Comparison of ENCODE assay signal across 8 cellular contexts in the genomic region with DNA sequence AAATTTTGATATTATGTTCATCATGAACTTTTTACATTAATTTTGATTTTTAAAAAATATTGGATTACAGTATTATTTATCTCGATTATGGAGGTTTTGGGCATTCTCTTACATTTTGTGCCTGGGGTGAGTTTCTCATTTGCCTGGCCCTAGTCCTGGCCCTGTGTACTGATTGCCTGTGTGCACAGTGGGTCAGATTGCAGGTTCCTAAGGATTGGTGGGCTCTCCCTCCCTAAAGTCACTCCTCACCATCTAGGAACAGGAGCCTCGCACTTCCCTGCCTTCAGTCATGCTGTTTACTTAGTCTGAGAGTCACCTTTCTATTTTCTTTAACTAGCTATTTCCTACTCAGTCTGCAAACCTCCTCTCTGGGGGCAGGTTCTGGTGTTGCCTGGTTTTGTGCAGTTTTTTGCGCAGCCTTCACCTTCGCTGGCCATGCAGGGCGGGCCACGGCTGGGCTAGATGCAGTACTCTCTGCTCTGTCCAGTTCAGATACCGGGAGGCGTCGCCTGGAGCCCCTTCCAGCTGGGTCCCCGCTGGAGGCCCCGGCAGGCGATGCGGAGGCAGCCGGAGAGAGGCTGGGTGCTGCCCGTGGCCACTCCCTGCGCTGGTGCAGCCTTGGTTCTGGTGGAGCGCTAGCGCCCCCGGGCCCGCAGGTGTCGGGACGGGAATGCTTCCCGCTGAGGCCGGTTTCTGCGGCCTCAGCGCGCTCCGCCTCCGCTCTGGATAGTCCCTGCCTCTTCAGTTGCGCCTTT. TPM values are rescaled to one million over a fixed set of nuclear protein-coding genes. Genes with fewer than 3 reads are reported as not detected.
A peak's percentile ranks its signal among the peaks of the same experiment; 100 is the strongest.
DNase-seq lines count a peak whose midpoint lies in the region; ATAC-seq and TF ChIP-seq lines count a peak whose summit lies in the region.

No MANE protein-coding gene starts in this region.

- no peaks in the 10 kb centered on the region for H3K4me1 ChIP-seq in BE2C
- no peaks in the 10 kb centered on the region for H3K4me1 ChIP-seq in cardiac muscle cell (ENCODE audit: low read depth)

- no peaks in the 10 kb centered on the region for H3K9me3 Mint-ChIP-seq in activated naive CD4-positive, alpha-beta T cell treated with anti-CD3 and anti-CD28 coated beads, Interleukin-2, amount 50 U/mL, for 24 hours

- H3K4me3 Mint-ChIP-seq in activated naive CD4-positive, alpha-beta T cell treated with anti-CD3 and anti-CD28 coated beads, Interleukin-2, amount 50 U/mL, for 24 hours = peak overlapping the region; percentile 47

- H3K27me3 ChIP-seq in BE2C (peaks cover 6% of the 10 kb centered on the region; the same call in 1 of the 2 replicates), H7 (ENCODE audit: control insufficient read depth, insufficient read depth, low read length) (peaks cover 14% of the 10 kb centered on the region), cardiac muscle cell (peaks cover 19% of the 10 kb centered on the region)

- H3K9me3 ChIP-seq in BE2C (no peaks in the 10 kb centered on the region), cardiac muscle cell (ENCODE audit: low read depth) (no peaks in the 10 kb centered on the region)

- H3K27ac Mint-ChIP-seq in activated naive CD4-positive, alpha-beta T cell treated with anti-CD3 and anti-CD28 coated beads, Interleukin-2, amount 50 U/mL, for 24 hours = no peak overlapping the region

- no peaks in the 10 kb centered on the region for H3K36me3 Mint-ChIP-seq in activated naive CD4-positive, alpha-beta T cell treated with anti-CD3 and anti-CD28 coated beads, Interleukin-2, amount 50 U/mL, for 24 hours

- H3K4me3 ChIP-seq in BE2C (ENCODE audit: low read depth, low read length) = no peak overlapping the region; the same call in 1 of the 2 replicates
- peak overlapping the region; percentile 30 for H3K4me3 ChIP-seq in H7 (ENCODE audit: insufficient read depth, low read depth, low read length)
- H3K4me3 ChIP-seq in cardiac muscle cell = peak overlapping the region; percentile 13

- peak; percentile 57 for DNase-seq in BE2C
- DNase-seq in H7 = peak; percentile 82
- DNase-seq in NOMO-1 treated with dmso at 0.1 percent for 144 hours (lab: John Stamatoyannopoulos, UW; ENCODE audit: unreplicated experiment) = peak; percentile 9
- DNase-seq in cardiac muscle cell (ENCODE audit: low read depth in 1 of 2, low spot score in 1 of 2) = peak; percentile 42 to 82
- peak; percentile 48 to 95 (median 74) for DNase-seq in posterior cingulate gyrus

- TF ChIP-seq CTCF in BE2C (IDR thresholded peaks at IDR 0.05; ENCODE audit: low read depth, low read length) (peak; percentile 45), cardiac muscle cell (IDR thresholded peaks at IDR 0.05; ENCODE audit: low read depth, low read length) (peak; percentile 38)

- peaks cover 5% of the 10 kb centered on the region for H3K4me1 Mint-ChIP-seq in activated naive CD4-positive, alpha-beta T cell treated with anti-CD3 and anti-CD28 coated beads, Interleukin-2, amount 50 U/mL, for 24 hours

- H3K36me3 ChIP-seq in BE2C (no peaks in the 10 kb centered on the region), H7 (replicated peaks; ENCODE audit: control insufficient read depth, insufficient read depth, low read length) (no peaks in the 10 kb centered on the region), cardiac muscle cell (no peaks in the 10 kb centered on the region)

- H3K27ac ChIP-seq in cardiac muscle cell = no peak overlapping the region

- peaks cover 38% of the 10 kb centered on the region for H3K27me3 Mint-ChIP-seq in activated naive CD4-positive, alpha-beta T cell treated with anti-CD3 and anti-CD28 coated beads, Interleukin-2, amount 50 U/mL, for 24 hours

- ATAC-seq in HG03135 (IDR thresholded peaks at IDR 0.05; ENCODE audit: unreplicated experiment) (no peak), GM21528 (IDR thresholded peaks at IDR 0.05; ENCODE audit: low FRiP score, unreplicated experiment) (no peak)

- intact Hi-C loops in posterior cingulate gyrus (cut with DNase I) = no loop called here

RNA-seq across cellular contexts. Expression of a gene that starts 23.3 kb away (rescaled TPM):
- not detected for polyA plus RNA-seq in BE2C (2012; ENCODE audit: insufficient read depth, insufficient read length, low read depth)
- 0.37 TPM in 1 of 2 replicates, not detected in the other for total RNA-seq in H7 (2014; rRNA removed; shearing (Covaris generic))
- total RNA-seq in cardiac muscle cell = not detected in 2 replicates
- polyA plus RNA-seq in cardiac muscle cell = not detected in 2 replicates

Comparison
In these comparisons a context has a peak if more than half of its experiments do, and no peak if none do; other contexts are left out.
1. DNase-seq: peak in every context shown above with its lines; median percentile 82 in H7; 74 in posterior cingulate gyrus; 62 in cardiac muscle cell; 57 in BE2C; 9 in NOMO-1 treated with dmso at 0.1 percent for 144 hours.